Comparison of ENCODE assay signal across 1 cellular context in the genomic region with DNA sequence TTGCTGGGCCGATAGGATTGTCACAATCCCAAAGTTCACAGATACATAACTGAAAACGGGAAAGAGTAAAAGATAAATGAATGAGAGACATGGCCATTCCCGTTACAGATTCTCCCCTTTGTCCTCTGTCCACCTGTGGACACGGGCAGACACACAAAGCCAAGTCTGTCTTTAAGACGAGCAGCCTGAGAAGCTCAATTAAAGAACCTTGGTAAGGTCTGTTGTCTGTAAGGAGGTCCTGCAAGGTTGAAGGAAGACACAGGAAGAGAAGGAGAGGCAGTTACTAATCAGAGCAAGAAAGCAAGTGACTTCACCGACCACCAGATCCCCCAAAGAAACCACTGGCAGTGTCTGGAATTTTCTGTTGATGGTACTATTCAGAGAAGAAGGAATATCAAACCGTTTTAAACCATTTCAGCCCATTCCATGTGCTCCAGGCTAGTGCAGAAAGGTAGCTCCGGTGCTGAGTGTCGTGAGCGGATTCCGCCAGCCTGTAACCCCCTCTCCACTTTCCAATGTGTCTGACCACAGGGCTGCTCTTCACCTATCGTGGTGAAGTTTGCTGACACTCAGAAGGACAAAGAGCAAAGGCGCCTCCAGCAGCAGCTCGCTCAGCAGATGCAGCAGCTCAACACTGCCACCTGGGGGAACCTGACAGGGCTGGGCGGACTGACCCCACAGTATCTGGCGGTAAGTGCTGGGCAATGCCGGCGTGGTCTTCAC.
A peak's percentile ranks its signal among the peaks of the same experiment; 100 is the strongest.
TF ChIP-seq lines count a peak whose summit lies in the region.

No MANE protein-coding gene starts in this region.

TF ChIP-seq in HepG2, 621 proteins besides CTCF, POLR2A, EP300 and RAD21 (continued from another document and continues in another):
- TF ChIP-seq, protein P1, sequence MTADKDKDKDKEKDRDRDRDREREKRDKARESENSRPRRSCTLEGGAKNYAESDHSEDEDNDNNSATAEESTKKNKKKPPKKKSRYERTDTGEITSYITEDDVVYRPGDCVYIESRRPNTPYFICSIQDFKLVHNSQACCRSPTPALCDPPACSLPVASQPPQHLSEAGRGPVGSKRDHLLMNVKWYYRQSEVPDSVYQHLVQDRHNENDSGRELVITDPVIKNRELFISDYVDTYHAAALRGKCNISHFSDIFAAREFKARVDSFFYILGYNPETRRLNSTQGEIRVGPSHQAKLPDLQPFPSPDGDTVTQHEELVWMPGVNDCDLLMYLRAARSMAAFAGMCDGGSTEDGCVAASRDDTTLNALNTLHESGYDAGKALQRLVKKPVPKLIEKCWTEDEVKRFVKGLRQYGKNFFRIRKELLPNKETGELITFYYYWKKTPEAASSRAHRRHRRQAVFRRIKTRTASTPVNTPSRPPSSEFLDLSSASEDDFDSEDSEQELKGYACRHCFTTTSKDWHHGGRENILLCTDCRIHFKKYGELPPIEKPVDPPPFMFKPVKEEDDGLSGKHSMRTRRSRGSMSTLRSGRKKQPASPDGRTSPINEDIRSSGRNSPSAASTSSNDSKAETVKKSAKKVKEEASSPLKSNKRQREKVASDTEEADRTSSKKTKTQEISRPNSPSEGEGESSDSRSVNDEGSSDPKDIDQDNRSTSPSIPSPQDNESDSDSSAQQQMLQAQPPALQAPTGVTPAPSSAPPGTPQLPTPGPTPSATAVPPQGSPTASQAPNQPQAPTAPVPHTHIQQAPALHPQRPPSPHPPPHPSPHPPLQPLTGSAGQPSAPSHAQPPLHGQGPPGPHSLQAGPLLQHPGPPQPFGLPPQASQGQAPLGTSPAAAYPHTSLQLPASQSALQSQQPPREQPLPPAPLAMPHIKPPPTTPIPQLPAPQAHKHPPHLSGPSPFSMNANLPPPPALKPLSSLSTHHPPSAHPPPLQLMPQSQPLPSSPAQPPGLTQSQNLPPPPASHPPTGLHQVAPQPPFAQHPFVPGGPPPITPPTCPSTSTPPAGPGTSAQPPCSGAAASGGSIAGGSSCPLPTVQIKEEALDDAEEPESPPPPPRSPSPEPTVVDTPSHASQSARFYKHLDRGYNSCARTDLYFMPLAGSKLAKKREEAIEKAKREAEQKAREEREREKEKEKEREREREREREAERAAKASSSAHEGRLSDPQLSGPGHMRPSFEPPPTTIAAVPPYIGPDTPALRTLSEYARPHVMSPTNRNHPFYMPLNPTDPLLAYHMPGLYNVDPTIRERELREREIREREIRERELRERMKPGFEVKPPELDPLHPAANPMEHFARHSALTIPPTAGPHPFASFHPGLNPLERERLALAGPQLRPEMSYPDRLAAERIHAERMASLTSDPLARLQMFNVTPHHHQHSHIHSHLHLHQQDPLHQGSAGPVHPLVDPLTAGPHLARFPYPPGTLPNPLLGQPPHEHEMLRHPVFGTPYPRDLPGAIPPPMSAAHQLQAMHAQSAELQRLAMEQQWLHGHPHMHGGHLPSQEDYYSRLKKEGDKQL (CRISPR knock-in tag; IDR thresholded peaks at IDR 0.05; ENCODE audit: low read depth) = 0 out of 2 replicates have a peak, but pooled peaks have one; percentile 31
- TF ChIP-seq PCBP1 (IDR thresholded peaks at IDR 0.05; ENCODE audit: borderline replicate concordance, low read depth, low read length) (no peak), TEAD3 (CRISPR knock-in tag; optimal IDR thresholded peaks at IDR 0.05; ENCODE audit: borderline replicate concordance) (peak; percentile 35), FOSL2 (CRISPR knock-in tag; IDR thresholded peaks at IDR 0.05) (0 out of 2 replicates have a peak, but pooled peaks have one; percentile 6), CBX5 (CRISPR knock-in tag; IDR thresholded peaks at IDR 0.05; ENCODE audit: borderline replicate concordance) (peak; percentile 54; the same call in 1 of the 2 replicates), SALL1 (CRISPR knock-in tag; IDR thresholded peaks at IDR 0.05) (peak; percentile 22; the same call in 1 of the 2 replicates), MXD4 (CRISPR knock-in tag; IDR thresholded peaks at IDR 0.05) (peak; percentile 57; the same call in 1 of the 2 replicates), ZNF891 (CRISPR knock-in tag; IDR thresholded peaks at IDR 0.05) (0 out of 2 replicates have a peak, but pooled peaks have one; percentile 58), WIZ (CRISPR knock-in tag; IDR thresholded peaks at IDR 0.05) (0 out of 2 replicates have a peak, but pooled peaks have one; percentile 36), ZNF205 (CRISPR knock-in tag; IDR thresholded peaks at IDR 0.05) (0 out of 2 replicates have a peak, but pooled peaks have one; percentile 43), ZNF317 (CRISPR knock-in tag; IDR thresholded peaks at IDR 0.05) (0 out of 2 replicates have a peak, but pooled peaks have one; percentile 39), ZNF614 (CRISPR knock-in tag; IDR thresholded peaks at IDR 0.05; ENCODE audit: borderline replicate concordance) (peak; percentile 27; the same call in 1 of the 2 replicates), NFYB (CRISPR knock-in tag; IDR thresholded peaks at IDR 0.05) (peak; percentile 25; the same call in 1 of the 2 replicates), CCDC6 (CRISPR knock-in tag; IDR thresholded peaks at IDR 0.05) (0 out of 2 replicates have a peak, but pooled peaks have one; percentile 36), AKAP8 (CRISPR knock-in tag; IDR thresholded peaks at IDR 0.05) (no peak), MIER3 (CRISPR knock-in tag; IDR thresholded peaks at IDR 0.05; ENCODE audit: borderline replicate concordance) (0 out of 2 replicates have a peak, but pooled peaks have one; percentile 31), GATAD2A (CRISPR knock-in tag; IDR thresholded peaks at IDR 0.05) (0 out of 2 replicates have a peak, but pooled peaks have one; percentile 17), RXRA (CRISPR knock-in tag; IDR thresholded peaks at IDR 0.05) (0 out of 2 replicates have a peak, but pooled peaks have one; percentile 26), EEA1 (CRISPR knock-in tag; IDR thresholded peaks at IDR 0.05; ENCODE audit: borderline replicate concordance) (no peak), ZNF292 (CRISPR knock-in tag; IDR thresholded peaks at IDR 0.05; ENCODE audit: borderline replicate concordance, low read depth) (peak; percentile 54; the same call in 1 of the 2 replicates)
- TF ChIP-seq, protein P2, sequence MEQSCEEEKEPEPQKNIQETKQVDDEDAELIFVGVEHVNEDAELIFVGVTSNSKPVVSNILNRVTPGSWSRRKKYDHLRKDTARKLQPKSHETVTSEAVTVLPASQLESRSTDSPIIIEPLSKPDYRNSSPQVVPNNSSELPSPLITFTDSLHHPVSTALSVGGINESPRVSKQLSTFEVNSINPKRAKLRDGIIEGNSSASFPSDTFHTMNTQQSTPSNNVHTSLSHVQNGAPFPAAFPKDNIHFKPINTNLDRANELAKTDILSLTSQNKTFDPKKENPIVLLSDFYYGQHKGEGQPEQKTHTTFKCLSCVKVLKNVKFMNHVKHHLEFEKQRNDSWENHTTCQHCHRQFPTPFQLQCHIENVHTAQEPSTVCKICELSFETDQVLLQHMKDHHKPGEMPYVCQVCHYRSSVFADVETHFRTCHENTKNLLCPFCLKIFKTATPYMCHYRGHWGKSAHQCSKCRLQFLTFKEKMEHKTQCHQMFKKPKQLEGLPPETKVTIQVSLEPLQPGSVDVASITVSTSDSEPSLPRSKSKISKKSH (CRISPR knock-in tag; IDR thresholded peaks at IDR 0.05; ENCODE audit: borderline replicate concordance) = peak; percentile 57; the same call in 1 of the 2 replicates
- TF ChIP-seq, protein P3, sequence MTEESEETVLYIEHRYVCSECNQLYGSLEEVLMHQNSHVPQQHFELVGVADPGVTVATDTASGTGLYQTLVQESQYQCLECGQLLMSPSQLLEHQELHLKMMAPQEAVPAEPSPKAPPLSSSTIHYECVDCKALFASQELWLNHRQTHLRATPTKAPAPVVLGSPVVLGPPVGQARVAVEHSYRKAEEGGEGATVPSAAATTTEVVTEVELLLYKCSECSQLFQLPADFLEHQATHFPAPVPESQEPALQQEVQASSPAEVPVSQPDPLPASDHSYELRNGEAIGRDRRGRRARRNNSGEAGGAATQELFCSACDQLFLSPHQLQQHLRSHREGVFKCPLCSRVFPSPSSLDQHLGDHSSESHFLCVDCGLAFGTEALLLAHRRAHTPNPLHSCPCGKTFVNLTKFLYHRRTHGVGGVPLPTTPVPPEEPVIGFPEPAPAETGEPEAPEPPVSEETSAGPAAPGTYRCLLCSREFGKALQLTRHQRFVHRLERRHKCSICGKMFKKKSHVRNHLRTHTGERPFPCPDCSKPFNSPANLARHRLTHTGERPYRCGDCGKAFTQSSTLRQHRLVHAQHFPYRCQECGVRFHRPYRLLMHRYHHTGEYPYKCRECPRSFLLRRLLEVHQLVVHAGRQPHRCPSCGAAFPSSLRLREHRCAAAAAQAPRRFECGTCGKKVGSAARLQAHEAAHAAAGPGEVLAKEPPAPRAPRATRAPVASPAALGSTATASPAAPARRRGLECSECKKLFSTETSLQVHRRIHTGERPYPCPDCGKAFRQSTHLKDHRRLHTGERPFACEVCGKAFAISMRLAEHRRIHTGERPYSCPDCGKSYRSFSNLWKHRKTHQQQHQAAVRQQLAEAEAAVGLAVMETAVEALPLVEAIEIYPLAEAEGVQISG (CRISPR knock-in tag; IDR thresholded peaks at IDR 0.05) = peak; percentile 78
- TF ChIP-seq, protein P4, sequence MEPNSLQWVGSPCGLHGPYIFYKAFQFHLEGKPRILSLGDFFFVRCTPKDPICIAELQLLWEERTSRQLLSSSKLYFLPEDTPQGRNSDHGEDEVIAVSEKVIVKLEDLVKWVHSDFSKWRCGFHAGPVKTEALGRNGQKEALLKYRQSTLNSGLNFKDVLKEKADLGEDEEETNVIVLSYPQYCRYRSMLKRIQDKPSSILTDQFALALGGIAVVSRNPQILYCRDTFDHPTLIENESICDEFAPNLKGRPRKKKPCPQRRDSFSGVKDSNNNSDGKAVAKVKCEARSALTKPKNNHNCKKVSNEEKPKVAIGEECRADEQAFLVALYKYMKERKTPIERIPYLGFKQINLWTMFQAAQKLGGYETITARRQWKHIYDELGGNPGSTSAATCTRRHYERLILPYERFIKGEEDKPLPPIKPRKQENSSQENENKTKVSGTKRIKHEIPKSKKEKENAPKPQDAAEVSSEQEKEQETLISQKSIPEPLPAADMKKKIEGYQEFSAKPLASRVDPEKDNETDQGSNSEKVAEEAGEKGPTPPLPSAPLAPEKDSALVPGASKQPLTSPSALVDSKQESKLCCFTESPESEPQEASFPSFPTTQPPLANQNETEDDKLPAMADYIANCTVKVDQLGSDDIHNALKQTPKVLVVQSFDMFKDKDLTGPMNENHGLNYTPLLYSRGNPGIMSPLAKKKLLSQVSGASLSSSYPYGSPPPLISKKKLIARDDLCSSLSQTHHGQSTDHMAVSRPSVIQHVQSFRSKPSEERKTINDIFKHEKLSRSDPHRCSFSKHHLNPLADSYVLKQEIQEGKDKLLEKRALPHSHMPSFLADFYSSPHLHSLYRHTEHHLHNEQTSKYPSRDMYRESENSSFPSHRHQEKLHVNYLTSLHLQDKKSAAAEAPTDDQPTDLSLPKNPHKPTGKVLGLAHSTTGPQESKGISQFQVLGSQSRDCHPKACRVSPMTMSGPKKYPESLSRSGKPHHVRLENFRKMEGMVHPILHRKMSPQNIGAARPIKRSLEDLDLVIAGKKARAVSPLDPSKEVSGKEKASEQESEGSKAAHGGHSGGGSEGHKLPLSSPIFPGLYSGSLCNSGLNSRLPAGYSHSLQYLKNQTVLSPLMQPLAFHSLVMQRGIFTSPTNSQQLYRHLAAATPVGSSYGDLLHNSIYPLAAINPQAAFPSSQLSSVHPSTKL (CRISPR knock-in tag; IDR thresholded peaks at IDR 0.05) = peak; percentile 38; the same call in 1 of the 2 replicates
- TF ChIP-seq, protein P5, sequence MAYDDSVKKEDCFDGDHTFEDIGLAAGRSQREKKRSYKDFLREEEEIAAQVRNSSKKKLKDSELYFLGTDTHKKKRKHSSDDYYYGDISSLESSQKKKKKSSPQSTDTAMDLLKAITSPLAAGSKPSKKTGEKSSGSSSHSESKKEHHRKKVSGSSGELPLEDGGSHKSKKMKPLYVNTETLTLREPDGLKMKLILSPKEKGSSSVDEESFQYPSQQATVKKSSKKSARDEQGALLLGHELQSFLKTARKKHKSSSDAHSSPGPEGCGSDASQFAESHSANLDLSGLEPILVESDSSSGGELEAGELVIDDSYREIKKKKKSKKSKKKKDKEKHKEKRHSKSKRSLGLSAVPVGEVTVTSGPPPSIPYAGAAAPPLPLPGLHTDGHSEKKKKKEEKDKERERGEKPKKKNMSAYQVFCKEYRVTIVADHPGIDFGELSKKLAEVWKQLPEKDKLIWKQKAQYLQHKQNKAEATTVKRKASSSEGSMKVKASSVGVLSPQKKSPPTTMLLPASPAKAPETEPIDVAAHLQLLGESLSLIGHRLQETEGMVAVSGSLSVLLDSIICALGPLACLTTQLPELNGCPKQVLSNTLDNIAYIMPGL (CRISPR knock-in tag; IDR thresholded peaks at IDR 0.05; ENCODE audit: borderline replicate concordance in 1 of 2, low read depth in 1 of 2) = 0 out of 4 replicates have a peak, but pooled peaks of 1 of the 2 experiments have one; percentile 20
- TF ChIP-seq, protein P6, sequence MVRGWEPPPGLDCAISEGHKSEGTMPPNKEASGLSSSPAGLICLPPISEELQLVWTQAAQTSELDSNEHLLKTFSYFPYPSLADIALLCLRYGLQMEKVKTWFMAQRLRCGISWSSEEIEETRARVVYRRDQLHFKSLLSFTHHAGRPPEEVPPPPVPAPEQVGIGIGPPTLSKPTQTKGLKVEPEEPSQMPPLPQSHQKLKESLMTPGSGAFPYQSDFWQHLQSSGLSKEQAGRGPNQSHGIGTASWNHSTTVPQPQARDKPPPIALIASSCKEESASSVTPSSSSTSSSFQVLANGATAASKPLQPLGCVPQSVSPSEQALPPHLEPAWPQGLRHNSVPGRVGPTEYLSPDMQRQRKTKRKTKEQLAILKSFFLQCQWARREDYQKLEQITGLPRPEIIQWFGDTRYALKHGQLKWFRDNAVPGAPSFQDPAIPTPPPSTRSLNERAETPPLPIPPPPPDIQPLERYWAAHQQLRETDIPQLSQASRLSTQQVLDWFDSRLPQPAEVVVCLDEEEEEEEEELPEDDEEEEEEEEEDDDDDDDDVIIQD (CRISPR knock-in tag; IDR thresholded peaks at IDR 0.05; ENCODE audit: low read depth) = 0 out of 2 replicates have a peak, but pooled peaks have one; percentile 19
- TF ChIP-seq, protein P7, sequence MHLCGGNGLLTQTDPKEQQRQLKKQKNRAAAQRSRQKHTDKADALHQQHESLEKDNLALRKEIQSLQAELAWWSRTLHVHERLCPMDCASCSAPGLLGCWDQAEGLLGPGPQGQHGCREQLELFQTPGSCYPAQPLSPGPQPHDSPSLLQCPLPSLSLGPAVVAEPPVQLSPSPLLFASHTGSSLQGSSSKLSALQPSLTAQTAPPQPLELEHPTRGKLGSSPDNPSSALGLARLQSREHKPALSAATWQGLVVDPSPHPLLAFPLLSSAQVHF (CRISPR knock-in tag; IDR thresholded peaks at IDR 0.05) = no peak
- TF ChIP-seq, protein P8, sequence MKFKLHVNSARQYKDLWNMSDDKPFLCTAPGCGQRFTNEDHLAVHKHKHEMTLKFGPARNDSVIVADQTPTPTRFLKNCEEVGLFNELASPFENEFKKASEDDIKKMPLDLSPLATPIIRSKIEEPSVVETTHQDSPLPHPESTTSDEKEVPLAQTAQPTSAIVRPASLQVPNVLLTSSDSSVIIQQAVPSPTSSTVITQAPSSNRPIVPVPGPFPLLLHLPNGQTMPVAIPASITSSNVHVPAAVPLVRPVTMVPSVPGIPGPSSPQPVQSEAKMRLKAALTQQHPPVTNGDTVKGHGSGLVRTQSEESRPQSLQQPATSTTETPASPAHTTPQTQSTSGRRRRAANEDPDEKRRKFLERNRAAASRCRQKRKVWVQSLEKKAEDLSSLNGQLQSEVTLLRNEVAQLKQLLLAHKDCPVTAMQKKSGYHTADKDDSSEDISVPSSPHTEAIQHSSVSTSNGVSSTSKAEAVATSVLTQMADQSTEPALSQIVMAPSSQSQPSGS (CRISPR knock-in tag; IDR thresholded peaks at IDR 0.05) = 0 out of 2 replicates have a peak, but pooled peaks have one; percentile 27
